In the genomic region with DNA sequence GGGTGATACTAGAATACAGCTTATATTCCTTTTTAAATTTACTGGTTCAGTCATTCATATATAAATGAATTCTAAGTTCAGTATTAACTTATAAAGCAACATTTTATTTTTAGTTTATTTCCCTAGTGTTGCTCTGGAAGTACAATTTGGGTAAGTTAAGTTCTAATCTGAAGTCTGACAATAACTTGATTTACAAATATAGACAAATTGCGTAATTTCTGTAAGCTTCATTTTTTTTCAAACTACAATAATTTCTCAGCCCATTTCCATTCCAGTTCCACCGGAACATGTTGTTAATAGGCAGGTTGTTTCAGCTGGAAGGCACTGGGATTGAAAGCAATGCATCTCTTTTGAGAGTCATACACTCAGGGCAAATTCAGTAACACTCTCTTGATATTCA, we compare ENCODE assay signal across 35 cellular contexts.
"Had no signal": no experiment of that assay in that cellular context is flagged by ENCODE, and none has a peak within 500 bp of the region (broad histone marks: within the 10 kb centered on the region; RNA-seq: fewer than 3 reads in every experiment).

No MANE protein-coding gene starts in this region.

- H3K9me3 ChIP-seq: MG63 had no signal

- H3K27me3 ChIP-seq: MG63 had no signal

- DNase-seq: Kasumi-1, MG63, MM.1S, MV-4-11, NCI-H1048, NCI-H1092, NCI-H1092 treated with DMSO at 0.1 percent for 48 hours, NCI-H1105, NCI-H1105 treated with DMSO at 0.1 percent for 48 hours, NCI-H1417, NCI-H1417 treated with DMSO at 0.1 percent for 48 hours, NCI-H1436, NCI-H1436 treated with DMSO at 0.1 percent for 48 hours, NCI-H146, NCI-H1694, NCI-H1694 treated with DMSO at 0.1 percent for 48 hours, NCI-H187, NCI-H187 treated with DMSO at 0.1 percent for 48 hours, NCI-H1930, NCI-H2029, NCI-H2029 treated with DMSO at 0.1 percent for 48 hours, NCI-H2081, NCI-H2081 treated with DMSO at 0.1 percent for 48 hours, NCI-H2107, NCI-H2171, NCI-H2171 treated with DMSO at 0.1 percent for 48 hours, NCI-H2227 treated with DMSO at 0.1 percent for 48 hours, NCI-H226, NCI-H345, NCI-H446, NCI-H446 treated with DMSO at 0.1 percent for 48 hours, NCI-H510A, NCI-H510A treated with DMSO at 0.1 percent for 48 hours, NCI-H524, NCI-H524 treated with DMSO at 0.1 percent for 48 hours had no signal

- H3K36me3 ChIP-seq: MG63 had no signal

- H3K4me3 ChIP-seq: MG63 had no signal
